ENCODE assay signal across 8 cellular contexts in genomic region chr14:96100171-96101064, GRCh38.
A peak's percentile ranks its signal among the peaks of the same experiment; 100 is the strongest.
DNase-seq lines count a peak whose midpoint lies in the region; ATAC-seq and TF ChIP-seq lines count a peak whose summit lies in the region.

No MANE protein-coding gene starts in this region.

- no peaks in the 10 kb centered on the region for H3K9me3 ChIP-seq in Karpas-422 (ENCODE audit: low read length)
- H3K9me3 ChIP-seq in Peyer's patch = no peaks in the 10 kb centered on the region
- no peaks in the 10 kb centered on the region for H3K9me3 ChIP-seq in ovary
- H3K9me3 ChIP-seq in upper lobe of right lung = no peaks in the 10 kb centered on the region

- WGBS in ovary, 3 donors = 32 to 33% (median 33%) methylated on average over 22 of the region's 22 CpGs

- H3K4me3 ChIP-seq in Karpas-422 (ENCODE audit: low read length) = no peak overlapping the region
- H3K4me3 ChIP-seq in Peyer's patch = no peak overlapping the region
- no peak overlapping the region for H3K4me3 ChIP-seq in ovary
- H3K4me3 ChIP-seq in upper lobe of right lung = no peak overlapping the region

- ATAC-seq in upper lobe of right lung (peak; percentile 67), GM18517 (IDR thresholded peaks at IDR 0.05; ENCODE audit: unreplicated experiment) (no peak)

- TF ChIP-seq CTCF in Peyer's patch (IDR thresholded peaks at IDR 0.05) (peak; percentile 26 to 94 (median 76)), ovary (IDR thresholded peaks at IDR 0.05) (peak in 2 of 3 donors; percentile 47 to 59), upper lobe of right lung (IDR thresholded peaks at IDR 0.05) (peak; percentile 88)

- intact Hi-C loops in ovary (cut with DNase I) (loop anchor here in 3 of 4 donors (5.0 to 10.0 kb wide), 3 partner anchors 164 to 324 kb away; no protein-coding TSS in a partner anchor), upper lobe of right lung (cut with DNase I) (loop anchor here (2.0 kb wide), 1 partner anchor 174 kb away; no protein-coding TSS in a partner anchor)

- no peak overlapping the region for H3K9ac ChIP-seq in Karpas-422 (ENCODE audit: low read length)

- peaks cover 56% of the 10 kb centered on the region for H3K4me1 ChIP-seq in Karpas-422 (ENCODE audit: low read length)
- peaks cover 0 to 18% (median 0%) of the 10 kb centered on the region in 4 donors for H3K4me1 ChIP-seq in Peyer's patch
- no peaks in the 10 kb centered on the region for H3K4me1 ChIP-seq in ovary (ENCODE audit: insufficient read depth)
- H3K4me1 ChIP-seq in upper lobe of right lung = peaks cover 8% of the 10 kb centered on the region

- no peaks in the 10 kb centered on the region for H4K20me1 ChIP-seq in Karpas-422 (ENCODE audit: insufficient read depth, low read depth, low read length)

- TF ChIP-seq POLR2A in Peyer's patch (IDR thresholded peaks at IDR 0.05) (no peak), ovary (IDR thresholded peaks at IDR 0.05) (no peak)

- H3K36me3 ChIP-seq in Karpas-422 (ENCODE audit: insufficient read depth, low read length) (no peaks in the 10 kb centered on the region), Peyer's patch (no peaks in the 10 kb centered on the region), ovary (no peaks in the 10 kb centered on the region), upper lobe of right lung (no peaks in the 10 kb centered on the region)

- no peak for TF ChIP-seq EP300 in ovary (IDR thresholded peaks at IDR 0.05)

- DNase-seq in DMS79 (lab: John Stamatoyannopoulos, UW) (peak; percentile 41), Karpas-422 (peak; percentile 93), Peyer's patch (peak; percentile 48 to 87 (median 80)), activated T-helper 1 cell treated with Interleukin-2 at 50 U/mL for 16 hours (ENCODE audit: low read depth) (peak; percentile 35), fibroblast of the conjunctiva (ENCODE audit: low read depth) (peak; percentile 80), ovary (peak; percentile 48 to 69 (median 51)), upper lobe of right lung (peak; percentile 80)

- no peak overlapping the region for H2AFZ ChIP-seq in Karpas-422 (ENCODE audit: low read length)

- H3K27me3 ChIP-seq in Karpas-422 (ENCODE audit: low read length) (no peaks in the 10 kb centered on the region), Peyer's patch (no peaks in the 10 kb centered on the region), ovary (no peaks in the 10 kb centered on the region), upper lobe of right lung (no peaks in the 10 kb centered on the region)

- H3K4me2 ChIP-seq in Karpas-422 (ENCODE audit: low read depth, low read length, poor library complexity, severe bottlenecking) = no peak overlapping the region

- H3K27ac ChIP-seq in Karpas-422 (ENCODE audit: low read length) = no peak overlapping the region
- H3K27ac ChIP-seq in Peyer's patch = no peak overlapping the region
- H3K27ac ChIP-seq in ovary = no peak overlapping the region
- H3K27ac ChIP-seq in upper lobe of right lung = no peak overlapping the region

- no peaks in the 10 kb centered on the region for H3K9me2 ChIP-seq in Karpas-422 (replicated peaks; ENCODE audit: insufficient read depth, low read length)

- H3K79me2 ChIP-seq in Karpas-422 (ENCODE audit: low read length) = no peaks in the 10 kb centered on the region

Comparison
In these comparisons a context has a peak if more than half of its experiments do, and no peak if none do; other contexts are left out.
1. DNase-seq: peak in every context shown above with its lines; median percentile 93 in Karpas-422; 80 in Peyer's patch; 80 in fibroblast of the conjunctiva; 80 in upper lobe of right lung; 51 in ovary; 41 in DMS79; 35 in activated T-helper 1 cell treated with Interleukin-2 at 50 U/mL for 16 hours.